ENCODE assay signal across 8 cellular contexts in genomic region chr16:68447721-68448359, GRCh38. TPM values are rescaled to one million over a fixed set of nuclear protein-coding genes. Genes with fewer than 3 reads are reported as not detected.
DNase-seq lines count a peak whose midpoint lies in the region; ATAC-seq, FAIRE-seq and TF ChIP-seq lines count a peak whose summit lies in the region.

No MANE protein-coding gene starts in this region.

- H3K79me1 ChIP-seq in mesenchymal stem cell (replicated peaks; ENCODE audit: low read length, poor library complexity, severe bottlenecking): no peaks in the 10 kb centered on the region

- H3K27me3 ChIP-seq in K562 (ENCODE audit: control insufficient read depth in 2 of 2, insufficient read depth in 2 of 2, low read length in 2 of 2) (peaks cover 0 to 5% of the 10 kb centered on the region in 2 experiments; a peak in 1 of 5 replicates), mesenchymal stem cell (ENCODE audit: control insufficient read depth in 1 of 2, insufficient read depth in 1 of 2, low read length in 2 of 2) (peaks cover 38 to 72% of the 10 kb centered on the region in 2 experiments)

- no peak overlapping the region for H3K14ac ChIP-seq in mesenchymal stem cell (ENCODE audit: low read length in 2 of 2)

- no peak for DNase-seq in A549 (ENCODE audit: low read depth in 1 of 2, low spot score in 1 of 2)
- no peak for DNase-seq in K562 (ENCODE audit: extremely low read depth in 1 of 4, low spot score in 3 of 4)
- no peak for DNase-seq in mesenchymal stem cell
- DNase-seq in NCI-H1930 (lab: John Stamatoyannopoulos, UW): no peak
- no peak for DNase-seq in AG08396 (ENCODE audit: low spot score)
- DNase-seq in LoVo (ENCODE audit: low spot score): no peak

- no peak overlapping the region for H2BK120ac ChIP-seq in mesenchymal stem cell (ENCODE audit: low read depth, low read length)

- H4K20me1 ChIP-seq in K562 (replicated peaks; ENCODE audit: control insufficient read depth, insufficient read depth, low read length): no peaks in the 10 kb centered on the region

- TF ChIP-seq RAD21 in A549 (conservative IDR thresholded peaks at IDR 0.05 in 1 of 2, IDR thresholded peaks at IDR 0.05 in 1 of 2) (no peak), K562 (CRISPR knock-in tag; conservative IDR thresholded peaks at IDR 0.05 in 1 of 2, IDR thresholded peaks at IDR 0.05 in 1 of 2) (no peak)

- H3K18ac ChIP-seq in mesenchymal stem cell (ENCODE audit: low read depth in 1 of 2, low read length in 2 of 2): no peak overlapping the region

- H2BK12ac ChIP-seq in mesenchymal stem cell (ENCODE audit: low read length in 2 of 2): no peak overlapping the region

- no TSS peak for BruUV-seq in K562 (replicated peaks; lab: Mats Ljungman, UMichigan)

- no peak overlapping the region for H4K8ac ChIP-seq in mesenchymal stem cell (ENCODE audit: low read length)

- no peak overlapping the region for H2BK15ac ChIP-seq in mesenchymal stem cell (ENCODE audit: low read depth, poor library complexity, severe bottlenecking)

- H4K91ac ChIP-seq in mesenchymal stem cell (ENCODE audit: low read length): no peak overlapping the region

- TF ChIP-seq EP300 in A549 (IDR thresholded peaks at IDR 0.05) (no peak), K562 (IDR thresholded peaks at IDR 0.05; ENCODE audit: low read length) (no peak)

- no peak overlapping the region for H2AK5ac ChIP-seq in mesenchymal stem cell (ENCODE audit: low read length, severe bottlenecking)

- no peak overlapping the region for H3K4ac ChIP-seq in mesenchymal stem cell (ENCODE audit: low read depth in 1 of 2, low read length in 2 of 2)

- H3K9me3 ChIP-seq in A549 (no peaks in the 10 kb centered on the region), K562 (replicated peaks; ENCODE audit: control insufficient read depth, insufficient read depth, low read depth, low read length) (no peaks in the 10 kb centered on the region), mesenchymal stem cell (ENCODE audit: control insufficient read depth, low read length) (peaks cover 3% of the 10 kb centered on the region)

- TF ChIP-seq POLR2A in A549 (IDR thresholded peaks at IDR 0.05; ENCODE audit: low read length) (no peak), K562 (conservative IDR thresholded peaks at IDR 0.05) (no peak)

- H3K4me1 ChIP-seq in A549 (peaks cover 27% of the 10 kb centered on the region), K562 (replicated peaks in 1 of 2; ENCODE audit: control insufficient read depth in 2 of 2, insufficient read depth in 2 of 2, low read length in 2 of 2) (peaks cover 2 to 22% of the 10 kb centered on the region in 2 experiments; a peak in 2 of 5 replicates), mesenchymal stem cell (ENCODE audit: control insufficient read depth, insufficient read depth, low read depth, low read length) (peaks cover 19% of the 10 kb centered on the region)

- in situ Hi-C loops in K562 (cut with MboI): no loop called here

- TF ChIP-seq CTCF in A549 (IDR thresholded peaks at IDR 0.05): no peak
- no peak for TF ChIP-seq CTCF in K562 (IDR thresholded peaks at IDR 0.05 in 2 of 3, conservative IDR thresholded peaks at IDR 0.05 in 1 of 3; ENCODE audit: insufficient read depth in 2 of 3, low read depth in 1 of 3, low read length in 3 of 3)

- peak overlapping the region; percentile 42 for H3K4me3 ChIP-seq in A549
- peak overlapping the region; percentile 13; the same call in 1 of the 2 replicates for H3K4me3 ChIP-seq in K562
- H3K4me3 ChIP-seq in mesenchymal stem cell (ENCODE audit: insufficient read depth in 1 of 2, low read depth in 1 of 2, low read length in 2 of 2): peak overlapping the region; percentile 22 to 73

- intact Hi-C loops in K562 (cut with micrococcal nuclease): no loop called here

- H3K23ac ChIP-seq in mesenchymal stem cell (ENCODE audit: low read length in 2 of 2): no peak overlapping the region

- H3K27ac ChIP-seq in A549 (no peak overlapping the region), K562 (ENCODE audit: extremely low read depth, low read depth, low read length) (no peak overlapping the region), mesenchymal stem cell (ENCODE audit: low read length, poor library complexity, severe bottlenecking) (no peak overlapping the region)

- H3K79me2 ChIP-seq in K562 (ENCODE audit: control insufficient read depth, insufficient read depth, low read length): no peaks in the 10 kb centered on the region

- H2BK5ac ChIP-seq in mesenchymal stem cell (ENCODE audit: low read depth, low read length, poor library complexity, severe bottlenecking): no peak overlapping the region

- H3K9ac ChIP-seq in K562 (ENCODE audit: insufficient read depth in 1 of 2, low read depth in 2 of 2, low read length in 2 of 2): 0 out of 4 replicates have a peak overlapping the region, but pooled peaks of 1 of the 2 experiments have one; percentile 23
- H3K9ac ChIP-seq in mesenchymal stem cell (ENCODE audit: low read length): no peak overlapping the region

- POLR2A ChIA-PET in A549 (lab: Yijun Ruan, JAX): interaction anchor here (1.0 kb wide), 1 partner anchor 28 kb away, joined by 3 read pairs; no protein-coding TSS in a partner anchor
- POLR2A ChIA-PET in K562 (lab: Yijun Ruan, JAX): interaction anchor here (0.9 to 1.3 kb wide), 2 partner anchors 13 to 24 kb away, joined by 4 to 10 read pairs; no protein-coding TSS in a partner anchor

- H2AFZ ChIP-seq in K562 (ENCODE audit: low read depth, low read length): no peak overlapping the region
- no peak overlapping the region for H2AFZ ChIP-seq in mesenchymal stem cell (ENCODE audit: low read depth, low read length)

- CTCF ChIA-PET in A549 (lab: Yijun Ruan, JAX): interaction anchor here (0.9 to 3.4 kb wide), 3 partner anchors 20 to 89 kb away, joined by 3 to 12 read pairs (median 4); no protein-coding TSS in a partner anchor
- CTCF ChIA-PET in K562 (lab: Yijun Ruan, JAX; ENCODE audit: low intra/inter-chr PET ratio): no interaction called here

- H3K36me3 ChIP-seq in K562 (ENCODE audit: control insufficient read depth, insufficient read depth, low read length) (no peaks in the 10 kb centered on the region), mesenchymal stem cell (ENCODE audit: control insufficient read depth in 1 of 2, insufficient read depth in 2 of 2, low read depth in 1 of 2, low read length in 2 of 2) (no peaks in the 10 kb centered on the region)

- H3K4me2 ChIP-seq in A549 (peak overlapping the region; percentile 85), K562 (ENCODE audit: insufficient read depth, low read length) (no peak overlapping the region), mesenchymal stem cell (ENCODE audit: low read length, poor library complexity, severe bottlenecking) (peak overlapping the region; percentile 85)

- FAIRE-seq in A549 (lab: Jason Lieb, UNC) (no peak), K562 (lab: Jason Lieb, UNC) (no peak)

- no peaks in the 10 kb centered on the region for H3K9me1 ChIP-seq in K562 (ENCODE audit: control insufficient read depth, insufficient read depth, low read length)

- WGBS in A549 (ENCODE audit: missing lambda C conversion rate): 13% methylated on average over 31 of the region's 35 CpGs
- WGBS in K562 (ENCODE audit: insufficient coverage, low coverage, missing lambda C conversion rate): 23% methylated on average over 26 of the region's 35 CpGs
- WGBS in mesenchymal stem cell: 10% methylated on average over 27 of the region's 35 CpGs

- ATAC-seq in A549 (peak; percentile 38 to 48; a peak in 5 of 6 replicates), GM18870 (IDR thresholded peaks at IDR 0.05; ENCODE audit: unreplicated experiment) (peak; percentile 22), HG03520 (IDR thresholded peaks at IDR 0.05; ENCODE audit: unreplicated experiment) (peak; percentile 11), K562 (no peak)

TF ChIP-seq in A549, 52 proteins besides CTCF, POLR2A, EP300 and RAD21 (continues in another document):
- TF ChIP-seq GATA3 (IDR thresholded peaks at IDR 0.05; ENCODE audit: borderline replicate concordance): no peak
- TF ChIP-seq, protein P1, sequence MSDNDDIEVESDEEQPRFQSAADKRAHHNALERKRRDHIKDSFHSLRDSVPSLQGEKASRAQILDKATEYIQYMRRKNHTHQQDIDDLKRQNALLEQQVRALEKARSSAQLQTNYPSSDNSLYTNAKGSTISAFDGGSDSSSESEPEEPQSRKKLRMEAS (IDR thresholded peaks at IDR 0.05): no peak
- TF ChIP-seq KDM1A (IDR thresholded peaks at IDR 0.05; ENCODE audit: low read depth): no peak

RNA-seq across cellular contexts. Expression of gene SMPD3, which starts 0.5 kb away (rescaled TPM):
- polyA plus RNA-seq in A549 (2011; rRNA removed) (0.04 and 0.07 TPM in 2 replicates), A549 (2017; fragmentation: RNase III; extraction: RNeasy Plus Mini Kit Qiagen cat#74134 plus additional on column Dnase treatment) (0.12 to 0.24 TPM (median 0.13 TPM) in 3 replicates), K562 (2011; rRNA removed) (0.12 and 0.18 TPM in 2 replicates), K562 (2014; fragmentation: Illumina TruSeq; extraction: Trizol) (0.12 and 1.00 TPM in 2 replicates), K562 (2014; fragmentation: Nextera tagmentation; extraction: Ambion mirVana) (under 1 TPM; 0.03 to 0.08 TPM), K562 (2014; rRNA removed) (0.19 and 0.42 TPM in 2 replicates)
- 0.13 and 0.17 TPM in 2 replicates for polyA plus RNA-seq in A549 (2012; cell fraction: cytosol; rRNA removed)
- 0.36 and 0.41 TPM in 2 replicates for polyA plus RNA-seq in A549 (2012; cell fraction: nucleus; rRNA removed)
- 0.19 TPM in 1 of 2 replicates, not detected in the other for polyA minus RNA-seq in A549 (2011; rRNA and poly(A)+ RNA removed)
- total RNA-seq in K562 (2011; cell fraction: chromatin; rRNA removed; ENCODE audit: low replicate concordance): 1.3 TPM in 2 replicates
- 1.0 and 1.4 TPM in 2 replicates for total RNA-seq in K562 (2011; cell fraction: nucleolus; rRNA removed)
- 0.81 and 1.8 TPM in 2 replicates for total RNA-seq in K562 (2011; cell fraction: nucleoplasm; rRNA removed)
- total RNA-seq in K562 (2014; rRNA removed) (0.64 and 1.2 TPM in 2 replicates), K562 (2014; rRNA removed; fragmentation: Illumina TruSeq; extraction: Trizol) (0.11 TPM in 1 of 2 replicates, not detected in the other), K562 (2015; rRNA removed; fragmentation: Illumina TruSeq; extraction: Trizol) (0.23 and 0.72 TPM in 2 replicates), K562 (2021) (0.94 and 1.2 TPM in 2 replicates)
- polyA plus RNA-seq in K562 (2011; cell fraction: cytosol; rRNA removed): 0.07 and 0.33 TPM in 2 replicates
- 0.50 and 0.63 TPM in 2 replicates for polyA plus RNA-seq in K562 (2011; cell fraction: nucleus; rRNA removed)
- polyA plus RNA-seq in K562 (2012): 0.94 and 3.7 TPM in 2 replicates
- not detected in 2 replicates for polyA minus RNA-seq in K562 (2011; rRNA and poly(A)+ RNA removed)
- 0.19 TPM in 1 of 2 replicates, not detected in the other for polyA minus RNA-seq in K562 (2011; cell fraction: cytosol; rRNA and poly(A)+ RNA removed)
- 0.40 TPM in 1 of 2 replicates, not detected in the other for polyA minus RNA-seq in K562 (2011; cell fraction: nucleus; rRNA and poly(A)+ RNA removed)
- polyA plus RNA-seq in mesenchymal stem cell (2013, experiment 1 of 2): not detected
- 0.04 TPM for polyA plus RNA-seq in mesenchymal stem cell (2013, experiment 2 of 2)

Comparison
In these comparisons a context has a peak if more than half of its experiments do, and no peak if none do; other contexts are left out.
1. Of the 35 proteins assayed by ChIP-seq in both K562 and A549: peak only in K562: none; only in A549: EHMT2; in both: none; in neither: 34.